ENCODE assay signal across 18 cellular contexts in the genomic region with DNA sequence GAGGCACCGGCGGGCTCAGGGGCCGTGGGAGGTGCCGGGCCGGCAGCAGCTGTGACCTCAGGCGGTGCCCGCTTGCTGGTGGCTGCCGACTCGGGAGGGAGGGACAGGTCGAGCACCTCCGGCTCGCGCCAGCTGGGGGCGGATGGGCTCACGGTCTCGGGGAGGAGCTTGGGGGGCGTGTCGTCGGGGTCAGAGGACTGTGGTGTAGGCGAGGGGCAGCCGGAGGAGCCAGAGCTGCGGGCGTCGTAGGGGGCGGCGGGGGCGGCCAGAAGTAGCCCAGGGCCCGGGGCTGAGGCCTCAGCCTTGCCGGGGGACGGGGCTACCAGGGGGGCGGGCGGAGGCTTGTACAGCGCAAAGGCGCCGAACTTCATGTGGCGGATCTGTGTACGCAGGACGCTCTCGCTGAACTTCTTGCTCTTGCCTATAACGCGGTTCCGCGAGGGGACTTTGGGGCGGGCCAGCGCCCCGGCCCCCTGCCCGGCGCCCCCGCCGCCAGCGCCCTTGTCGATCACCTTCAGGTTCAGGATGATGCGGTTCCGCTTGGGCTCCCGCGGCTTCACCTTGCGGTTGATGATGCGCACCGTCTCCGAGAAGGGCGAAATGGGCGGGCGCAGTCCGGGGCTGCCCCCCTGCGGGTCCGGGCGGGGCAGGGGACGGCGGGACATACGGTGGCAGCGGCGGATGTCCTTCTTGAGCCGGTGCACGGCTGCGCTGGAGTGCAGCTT. TPM values are rescaled to one million over a fixed set of nuclear protein-coding genes. Genes with fewer than 3 reads are reported as not detected.
DNase-seq lines count a peak whose midpoint lies in the region; ATAC-seq lines count a peak whose summit lies in the region.
"Had no signal": no experiment of that assay in that cellular context is flagged by ENCODE, and none has a peak within 500 bp of the region (broad histone marks: within the 10 kb centered on the region; RNA-seq: fewer than 3 reads in every experiment).

No MANE protein-coding gene starts in this region.

- H3K9ac ChIP-seq in ES-I3 (ENCODE audit: low read depth, low read length) (peak overlapping the region; percentile 31; the same call in 1 of the 2 replicates), HUES48 (ENCODE audit: low read depth, low read length) (no peak overlapping the region)

- WGBS in right cardiac atrium = 75% methylated on average over 75 of the region's 75 CpGs

- H3K9me3 ChIP-seq in ES-I3 (ENCODE audit: control insufficient read depth, insufficient read depth, low read length) (no peaks in the 10 kb centered on the region), HUES48 (ENCODE audit: control insufficient read depth, insufficient read depth, low read length) (no peaks in the 10 kb centered on the region), right cardiac atrium (ENCODE audit: control insufficient read depth, low read length) (no peaks in the 10 kb centered on the region)
- H3K9me3 ChIP-seq: neutrophil had no signal

- H3K4me3 ChIP-seq in HUES48 (ENCODE audit: low read depth, low read length) (peak overlapping the region; percentile 38; the same call in 1 of the 2 replicates), right cardiac atrium (ENCODE audit: low read length) (no peak overlapping the region)
- H3K4me3 ChIP-seq: PC-9, SK-N-MC had no signal

- H3K4me1 ChIP-seq in ES-I3 (ENCODE audit: insufficient read depth, low read length) (peaks cover 14% of the 10 kb centered on the region; the same call in 1 of the 2 replicates), HUES48 (ENCODE audit: control insufficient read depth, insufficient read depth, low read length) (peaks cover 27% of the 10 kb centered on the region), right cardiac atrium (ENCODE audit: control insufficient read depth, insufficient read depth, low read length) (peaks cover 17% of the 10 kb centered on the region)

- ATAC-seq in right cardiac atrium (no peak), GM21515 (IDR thresholded peaks at IDR 0.05; ENCODE audit: unreplicated experiment) (no peak)
- ATAC-seq: activated naive CD4-positive, alpha-beta T cell treated with anti-CD3 and anti-CD28 coated beads, Interleukin-2, amount 50 U/mL, for 72 hours had no signal

- H3K27me3 ChIP-seq in HUES48 (ENCODE audit: control insufficient read depth, insufficient read depth, low read length) = no peaks in the 10 kb centered on the region
- no peaks in the 10 kb centered on the region for H3K27me3 ChIP-seq in right cardiac atrium (ENCODE audit: control insufficient read depth, insufficient read depth)
- H3K27me3 ChIP-seq: neutrophil had no signal

- H3K27ac ChIP-seq in HUES48 (ENCODE audit: low read depth, low read length) = no peak overlapping the region
- H3K27ac ChIP-seq in right cardiac atrium (ENCODE audit: low read length) = no peak overlapping the region
- H3K27ac ChIP-seq: neutrophil, PC-9 had no signal

- DNase-seq in right cardiac atrium = peak in 2 of 3 donors; percentile 62 to 71
- DNase-seq in posterior vena cava (ENCODE audit: low spot score) = peak; percentile 86
- DNase-seq in DMS79 treated with DMSO at 0.1 percent for 48 hours (lab: John Stamatoyannopoulos, UW) = no peak
- DNase-seq in NCI-H1436 (lab: John Stamatoyannopoulos, UW) = no peak
- no peak for DNase-seq in NCI-H510A treated with DMSO at 0.1 percent for 48 hours (lab: John Stamatoyannopoulos, UW)
- DNase-seq: activated CD4-positive, alpha-beta T cell treated with anti-CD3 and anti-CD28 coated beads for 4 hours; activated T-cell treated with anti-CD3 and anti-CD28 coated beads for 4 hours; erythroblast; KG1; NCI-H1048; PC-9; stimulated activated CD4-positive, alpha-beta T cell treated with anti-CD3 and anti-CD28 coated beads, Interleukin-4, amount 100 ng/mL, for 24 hours had no signal

- H3K36me3 ChIP-seq in ES-I3 (ENCODE audit: insufficient read depth, low read length) (peaks cover 9% of the 10 kb centered on the region; the same call in 1 of the 2 replicates), HUES48 (ENCODE audit: control insufficient read depth, insufficient read depth, low read length) (peaks cover 35% of the 10 kb centered on the region)

- intact Hi-C loops in right cardiac atrium (cut with DNase I) (loop anchor here in 2 of 4 donors (10.0 kb wide), 3 partner anchors 138 to 448 kb away; partner anchors contain the start of gene RPL3 (in 1 of the 2)), posterior vena cava (cut with DNase I) (loop anchor here in 1 of 2 donors (5.0 to 10.0 kb wide), 2 partner anchors 136 to 268 kb away; no protein-coding TSS in a partner anchor)

RNA-seq across cellular contexts. Expression of gene CBX6, which starts 5.5 kb away (rescaled TPM):
- total RNA-seq in right cardiac atrium = 10 to 100 TPM; 50.9 to 65.9 (median 56.6) TPM
- 27.0 TPM for polyA plus RNA-seq in right cardiac atrium
- 100 to 1,000 TPM in 1 of 2 donors, 10 to 100 TPM in 1; 98.0 to 105 TPM for total RNA-seq in posterior vena cava

RNA-seq across cellular contexts. Expression of gene NPTXR, which starts 22.7 kb away (rescaled TPM):
- total RNA-seq in right cardiac atrium = 10 to 100 TPM; 23.8 to 51.1 (median 38.4) TPM
- polyA plus RNA-seq in right cardiac atrium = 32.3 TPM
- 1 to 10 TPM; 8.3 to 8.4 TPM for total RNA-seq in posterior vena cava

Comparison
In these comparisons a context has a peak if more than half of its experiments do, and no peak if none do; other contexts are left out.
1. DNase-seq: peak in right cardiac atrium (2 of 3) and posterior vena cava (single experiment); none in DMS79 treated with DMSO at 0.1 percent for 48 hours (single experiment), NCI-H1436 (single experiment) and NCI-H510A treated with DMSO at 0.1 percent for 48 hours (single experiment).